Comparison of ENCODE assay signal across 2 cellular contexts in the genomic region with DNA sequence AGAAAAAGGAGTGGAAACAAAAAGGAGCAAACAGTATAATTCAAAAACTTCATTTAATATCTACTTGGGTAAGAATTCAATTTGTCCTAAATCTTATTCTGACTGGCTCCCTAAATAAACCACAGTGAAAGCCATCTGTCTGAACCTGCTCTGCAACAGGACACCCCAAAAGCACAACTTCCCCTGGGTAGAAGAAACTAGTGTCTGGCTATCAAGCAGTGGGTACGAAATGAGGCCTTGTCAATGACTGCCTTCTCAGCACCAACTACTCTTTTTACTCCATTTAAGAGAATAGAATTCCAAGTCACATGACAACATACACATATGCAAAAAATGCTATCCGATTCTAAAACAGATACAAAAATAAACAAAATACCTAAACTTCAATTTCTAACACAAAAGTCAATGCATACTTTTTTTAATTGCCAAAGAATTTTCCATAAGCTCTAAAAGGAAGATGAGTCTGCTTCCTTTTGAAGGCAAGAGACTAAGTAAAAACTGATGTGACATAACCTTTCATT.
TF ChIP-seq lines count a peak whose summit lies in the region.

No MANE protein-coding gene starts in this region.

TF ChIP-seq in A549, 52 proteins besides CTCF, POLR2A, EP300 and RAD21 (continued from another document):
- TF ChIP-seq ZFP36 (IDR thresholded peaks at IDR 0.05; ENCODE audit: borderline replicate concordance, partially characterized antibody): no peak
- TF ChIP-seq, protein P1, sequence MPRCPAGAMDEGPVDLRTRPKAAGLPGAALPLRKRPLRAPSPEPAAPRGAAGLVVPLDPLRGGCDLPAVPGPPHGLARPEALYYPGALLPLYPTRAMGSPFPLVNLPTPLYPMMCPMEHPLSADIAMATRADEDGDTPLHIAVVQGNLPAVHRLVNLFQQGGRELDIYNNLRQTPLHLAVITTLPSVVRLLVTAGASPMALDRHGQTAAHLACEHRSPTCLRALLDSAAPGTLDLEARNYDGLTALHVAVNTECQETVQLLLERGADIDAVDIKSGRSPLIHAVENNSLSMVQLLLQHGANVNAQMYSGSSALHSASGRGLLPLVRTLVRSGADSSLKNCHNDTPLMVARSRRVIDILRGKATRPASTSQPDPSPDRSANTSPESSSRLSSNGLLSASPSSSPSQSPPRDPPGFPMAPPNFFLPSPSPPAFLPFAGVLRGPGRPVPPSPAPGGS (IDR thresholded peaks at IDR 0.05): no peak

TF ChIP-seq in HEK293, 187 proteins besides CTCF, POLR2A, EP300 and RAD21 (continued from another document):
- TF ChIP-seq, protein P2, sequence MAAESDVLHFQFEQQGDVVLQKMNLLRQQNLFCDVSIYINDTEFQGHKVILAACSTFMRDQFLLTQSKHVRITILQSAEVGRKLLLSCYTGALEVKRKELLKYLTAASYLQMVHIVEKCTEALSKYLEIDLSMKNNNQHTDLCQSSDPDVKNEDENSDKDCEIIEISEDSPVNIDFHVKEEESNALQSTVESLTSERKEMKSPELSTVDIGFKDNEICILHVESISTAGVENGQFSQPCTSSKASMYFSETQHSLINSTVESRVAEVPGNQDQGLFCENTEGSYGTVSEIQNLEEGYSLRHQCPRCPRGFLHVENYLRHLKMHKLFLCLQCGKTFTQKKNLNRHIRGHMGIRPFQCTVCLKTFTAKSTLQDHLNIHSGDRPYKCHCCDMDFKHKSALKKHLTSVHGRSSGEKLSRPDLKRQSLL (tag by site-specific recombination; IDR thresholded peaks at IDR 0.05): no peak
- TF ChIP-seq, protein P3, sequence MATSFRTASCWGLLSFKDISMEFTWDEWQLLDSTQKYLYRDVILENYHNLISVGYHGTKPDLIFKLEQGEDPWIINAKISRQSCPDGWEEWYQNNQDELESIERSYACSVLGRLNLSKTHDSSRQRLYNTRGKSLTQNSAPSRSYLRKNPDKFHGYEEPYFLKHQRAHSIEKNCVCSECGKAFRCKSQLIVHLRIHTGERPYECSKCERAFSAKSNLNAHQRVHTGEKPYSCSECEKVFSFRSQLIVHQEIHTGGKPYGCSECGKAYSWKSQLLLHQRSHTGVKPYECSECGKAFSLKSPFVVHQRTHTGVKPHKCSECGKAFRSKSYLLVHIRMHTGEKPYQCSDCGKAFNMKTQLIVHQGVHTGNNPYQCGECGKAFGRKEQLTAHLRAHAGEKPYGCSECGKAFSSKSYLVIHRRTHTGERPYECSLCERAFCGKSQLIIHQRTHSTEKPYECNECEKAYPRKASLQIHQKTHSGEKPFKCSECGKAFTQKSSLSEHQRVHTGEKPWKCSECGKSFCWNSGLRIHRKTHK (tag by site-specific recombination; IDR thresholded peaks at IDR 0.05): no peak
- no peak for TF ChIP-seq ZNF626 (tag by site-specific recombination; IDR thresholded peaks at IDR 0.05)
- TF ChIP-seq, protein P4, sequence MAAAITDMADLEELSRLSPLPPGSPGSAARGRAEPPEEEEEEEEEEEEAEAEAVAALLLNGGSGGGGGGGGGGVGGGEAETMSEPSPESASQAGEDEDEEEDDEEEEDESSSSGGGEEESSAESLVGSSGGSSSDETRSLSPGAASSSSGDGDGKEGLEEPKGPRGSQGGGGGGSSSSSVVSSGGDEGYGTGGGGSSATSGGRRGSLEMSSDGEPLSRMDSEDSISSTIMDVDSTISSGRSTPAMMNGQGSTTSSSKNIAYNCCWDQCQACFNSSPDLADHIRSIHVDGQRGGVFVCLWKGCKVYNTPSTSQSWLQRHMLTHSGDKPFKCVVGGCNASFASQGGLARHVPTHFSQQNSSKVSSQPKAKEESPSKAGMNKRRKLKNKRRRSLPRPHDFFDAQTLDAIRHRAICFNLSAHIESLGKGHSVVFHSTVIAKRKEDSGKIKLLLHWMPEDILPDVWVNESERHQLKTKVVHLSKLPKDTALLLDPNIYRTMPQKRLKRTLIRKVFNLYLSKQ (tag by site-specific recombination; IDR thresholded peaks at IDR 0.05; ENCODE audit: borderline replicate concordance): no peak
- no peak for TF ChIP-seq ZNF830 (tag by site-specific recombination; IDR thresholded peaks at IDR 0.05; ENCODE audit: low read depth)
- TF ChIP-seq ZFHX2 (tag by site-specific recombination; conservative IDR thresholded peaks at IDR 0.05): no peak
- TF ChIP-seq SP7 (tag by site-specific recombination; IDR thresholded peaks at IDR 0.05): no peak
- TF ChIP-seq, protein P5, sequence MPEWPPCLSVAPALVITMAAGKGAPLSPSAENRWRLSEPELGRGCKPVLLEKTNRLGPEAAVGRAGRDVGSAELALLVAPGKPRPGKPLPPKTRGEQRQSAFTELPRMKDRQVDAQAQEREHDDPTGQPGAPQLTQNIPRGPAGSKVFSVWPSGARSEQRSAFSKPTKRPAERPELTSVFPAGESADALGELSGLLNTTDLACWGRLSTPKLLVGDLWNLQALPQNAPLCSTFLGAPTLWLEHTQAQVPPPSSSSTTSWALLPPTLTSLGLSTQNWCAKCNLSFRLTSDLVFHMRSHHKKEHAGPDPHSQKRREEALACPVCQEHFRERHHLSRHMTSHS (tag by site-specific recombination; IDR thresholded peaks at IDR 0.05): no peak
TF ChIP-seq in HEK293: peak in this region for 2.
